In genomic region chr5:109080481-109080880, GRCh38 we compare ENCODE assay signal across 29 cellular contexts.
"Had no signal": no experiment of that assay in that cellular context is flagged by ENCODE, and none has a peak within 500 bp of the region (broad histone marks: within the 10 kb centered on the region; RNA-seq: fewer than 3 reads in every experiment).

No MANE protein-coding gene starts in this region.

- H3K27me3 Mint-ChIP-seq: activated CD4-positive, alpha-beta T cell treated with anti-CD3 and anti-CD28 coated beads, Interleukin-2, amount 10 ng/mL, durations not matched to agents 24 days and 14 days; activated CD8-positive, alpha-beta memory T cell treated with anti-CD3 and anti-CD28 coated beads, Interleukin-2, amount 10 ng/mL, durations not matched to agents 7 days and 5 days; activated naive CD8-positive, alpha-beta T cell treated with anti-CD3 and anti-CD28 coated beads, Interleukin-2, amount 50 U/mL, for 24 hours; activated T-cell treated with anti-CD3 and anti-CD28 coated beads, Interleukin-2, amount 50 U/mL, for 24 hours had no signal

- H3K27me3 ChIP-seq: ascending aorta, body of pancreas, MG63, SJSA1 had no signal

- H3K9me3 Mint-ChIP-seq: activated CD4-positive, alpha-beta T cell treated with anti-CD3 and anti-CD28 coated beads, Interleukin-2, amount 10 ng/mL, durations not matched to agents 24 days and 14 days; activated naive CD4-positive, alpha-beta T cell treated with anti-CD3 and anti-CD28 coated beads, Interleukin-2, amount 50 U/mL, for 72 hours; activated naive CD8-positive, alpha-beta T cell treated with anti-CD3 and anti-CD28 coated beads, Interleukin-2, amount 50 U/mL, for 24 hours; activated T-cell treated with anti-CD3 and anti-CD28 coated beads, Interleukin-2, amount 50 U/mL, for 24 hours; activated T-helper 1 cell treated with anti-CD3 and anti-CD28 coated beads, Interleukin-12 subunit alpha, Interleukin-12 subunit beta, Interleukin-2, Interleukin-4 antibody, amounts not matched to agents 30 ng/mL and 10 ng/mL and 1 ng/mL, durations not matched to agents 14 hours and 24 hours and 36 hours; T-helper 1 cell treated with Interleukin-12 subunit alpha and Interleukin-12 subunit beta and Interleukin-4 antibody, amounts not matched to agents 30 μg/mL and 1 μg/mL, for 36 hours had no signal

- H3K4me3 Mint-ChIP-seq: activated CD4-positive, alpha-beta T cell treated with anti-CD3 and anti-CD28 coated beads, Interleukin-2, amount 10 ng/mL, durations not matched to agents 24 days and 14 days; activated CD8-positive, alpha-beta memory T cell treated with anti-CD3 and anti-CD28 coated beads, Interleukin-2, amount 10 ng/mL, durations not matched to agents 7 days and 5 days; activated naive CD8-positive, alpha-beta T cell treated with anti-CD3 and anti-CD28 coated beads, Interleukin-2, amount 50 U/mL, for 24 hours; activated T-cell treated with anti-CD3 and anti-CD28 coated beads, Interleukin-2, amount 50 U/mL, for 24 hours; activated T-helper 1 cell treated with anti-CD3 and anti-CD28 coated beads, Interleukin-12 subunit alpha, Interleukin-12 subunit beta, Interleukin-2, Interleukin-4 antibody, amounts not matched to agents 30 ng/mL and 10 ng/mL and 1 ng/mL, durations not matched to agents 14 hours and 24 hours and 36 hours; T-helper 1 cell treated with Interleukin-12 subunit alpha and Interleukin-12 subunit beta and Interleukin-4 antibody, amounts not matched to agents 30 μg/mL and 1 μg/mL, for 36 hours had no signal

- H3K36me3 ChIP-seq: ascending aorta, MG63, SJSA1 had no signal

- H3K9me3 ChIP-seq: ascending aorta, body of pancreas, MG63, SJSA1 had no signal

- H3K27ac Mint-ChIP-seq: activated CD4-positive, alpha-beta T cell treated with anti-CD3 and anti-CD28 coated beads, Interleukin-2, amount 10 ng/mL, durations not matched to agents 24 days and 14 days; activated CD8-positive, alpha-beta memory T cell treated with anti-CD3 and anti-CD28 coated beads, Interleukin-2, amount 10 ng/mL, durations not matched to agents 7 days and 5 days; activated naive CD4-positive, alpha-beta T cell treated with anti-CD3 and anti-CD28 coated beads, Interleukin-2, amount 50 U/mL, for 72 hours; activated naive CD8-positive, alpha-beta T cell treated with anti-CD3 and anti-CD28 coated beads, Interleukin-2, amount 50 U/mL, for 24 hours; activated T-cell treated with anti-CD3 and anti-CD28 coated beads, Interleukin-2, amount 50 U/mL, for 24 hours; activated T-helper 1 cell treated with anti-CD3 and anti-CD28 coated beads, Interleukin-12 subunit alpha, Interleukin-12 subunit beta, Interleukin-2, Interleukin-4 antibody, amounts not matched to agents 30 ng/mL and 10 ng/mL and 1 ng/mL, durations not matched to agents 14 hours and 24 hours and 36 hours; T-helper 1 cell treated with Interleukin-12 subunit alpha and Interleukin-12 subunit beta and Interleukin-4 antibody, amounts not matched to agents 30 μg/mL and 1 μg/mL, for 36 hours had no signal

- H3K4me3 ChIP-seq: ascending aorta, body of pancreas, MG63, SJSA1 had no signal

- DNase-seq: activated CD4-positive, alpha-beta T cell treated with anti-CD3 and anti-CD28 coated beads for 1 hour; activated CD4-positive, alpha-beta T cell treated with anti-CD3 and anti-CD28 coated beads, Interleukin-2, amount 10 ng/mL, durations not matched to agents 24 days and 14 days; activated CD4-positive, alpha-beta T cell treated with anti-CD3 and anti-CD28 coated beads, Interleukin-2, amount 50 U/mL, for 48 hours; activated CD8-positive, alpha-beta memory T cell treated with anti-CD3 and anti-CD28 coated beads, Interleukin-2, amount 10 ng/mL, durations not matched to agents 7 days and 5 days; activated effector memory CD4-positive, alpha-beta T cell treated with Interleukin-2 at 50 U/mL for 16 hours; activated naive CD4-positive, alpha-beta T cell treated with Interleukin-2 at 50 U/mL for 16 hours; activated naive CD8-positive, alpha-beta T cell treated with anti-CD3 and anti-CD28 coated beads, Interleukin-2, amount 50 U/mL, for 24 hours; activated T-cell treated with anti-CD3 and anti-CD28 coated beads, Interleukin-2, amount 50 U/mL, for 24 hours; amniotic stem cell; body of pancreas; central memory CD4-positive, alpha-beta T cell; MG63; NCI-H1105; NCI-H1436; NCI-H1694 treated with DMSO at 0.1 percent for 48 hours; NCI-H2029 treated with DMSO at 0.1 percent for 48 hours; NCI-H345; NCI-H510A; NCI-H526 treated with DMSO at 0.1 percent for 48 hours; NCI-H82; OCI-M1; SHP77 had no signal

- ATAC-seq: activated CD8-positive, alpha-beta memory T cell treated with anti-CD3 and anti-CD28 coated beads, Interleukin-2, amount 10 ng/mL, durations not matched to agents 7 days and 5 days; activated naive CD4-positive, alpha-beta T cell treated with anti-CD3 and anti-CD28 coated beads, Interleukin-2, amount 50 U/mL, for 72 hours; activated naive CD8-positive, alpha-beta T cell treated with anti-CD3 and anti-CD28 coated beads, Interleukin-2, amount 50 U/mL, for 24 hours; body of pancreas had no signal

- H3K4me1 ChIP-seq: ascending aorta, SJSA1 had no signal

- FAIRE-seq: bronchial epithelial cell, RCC 7860 had no signal

- H3K36me3 Mint-ChIP-seq: activated CD8-positive, alpha-beta memory T cell treated with anti-CD3 and anti-CD28 coated beads, Interleukin-2, amount 10 ng/mL, durations not matched to agents 7 days and 5 days; activated naive CD4-positive, alpha-beta T cell treated with anti-CD3 and anti-CD28 coated beads, Interleukin-2, amount 50 U/mL, for 72 hours had no signal

- H3K4me1 Mint-ChIP-seq: activated CD4-positive, alpha-beta T cell treated with anti-CD3 and anti-CD28 coated beads, Interleukin-2, amount 10 ng/mL, durations not matched to agents 24 days and 14 days; activated CD8-positive, alpha-beta memory T cell treated with anti-CD3 and anti-CD28 coated beads, Interleukin-2, amount 10 ng/mL, durations not matched to agents 7 days and 5 days; activated naive CD8-positive, alpha-beta T cell treated with anti-CD3 and anti-CD28 coated beads, Interleukin-2, amount 50 U/mL, for 24 hours had no signal

- H3K27ac ChIP-seq: ascending aorta, body of pancreas, SJSA1 had no signal
